13 cellular contexts compared by ENCODE assay signal in the genomic region with DNA sequence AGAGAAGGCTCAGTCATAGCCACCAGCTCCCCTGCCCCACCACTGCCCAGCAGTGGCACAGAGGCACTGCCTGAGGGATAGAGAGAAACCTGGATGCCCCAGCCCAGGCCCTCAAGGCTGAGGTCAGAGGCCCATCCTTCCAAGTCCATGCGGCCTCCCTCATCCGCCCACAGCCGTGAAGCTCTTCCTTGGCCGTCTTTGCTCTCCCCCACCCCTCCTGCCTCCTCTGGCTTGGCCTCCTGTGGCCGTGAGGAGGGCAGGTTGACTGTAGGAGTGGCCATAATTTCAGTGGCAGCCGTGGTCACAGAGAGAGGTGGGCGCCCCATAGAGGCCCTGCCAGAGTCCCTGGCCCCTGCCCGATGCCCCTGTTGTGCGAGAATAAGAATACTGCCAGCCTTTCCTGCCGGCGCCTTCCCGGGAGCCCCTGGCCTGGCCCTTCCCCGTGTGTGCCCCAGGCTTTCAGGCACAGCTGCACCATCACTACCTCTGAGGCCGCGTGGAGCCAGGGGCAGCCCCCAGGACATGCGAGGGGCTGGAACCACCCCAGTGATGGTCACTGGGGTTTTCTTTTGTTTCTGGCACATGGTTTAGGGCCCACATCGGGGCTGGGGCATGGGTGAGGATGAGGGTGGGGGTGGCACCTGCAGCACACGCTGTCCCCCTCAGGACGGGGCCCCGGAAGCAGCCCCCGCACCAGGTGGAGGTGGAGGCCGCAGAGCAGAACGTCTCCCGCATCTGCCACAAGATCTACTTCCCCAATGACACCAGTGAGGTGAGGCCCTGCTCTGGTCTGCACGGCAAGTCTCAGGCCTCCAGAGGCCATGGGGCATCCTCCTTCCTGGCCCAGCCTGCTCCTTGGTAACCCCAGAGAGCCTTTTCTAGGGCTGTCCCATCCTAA. TPM values are rescaled to one million over a fixed set of nuclear protein-coding genes. Genes with fewer than 3 reads are reported as not detected.
DNase-seq lines count a peak whose midpoint lies in the region; ATAC-seq lines count a peak whose summit lies in the region.
"Had no signal": no experiment of that assay in that cellular context is flagged by ENCODE, and none has a peak within 500 bp of the region (broad histone marks: within the 10 kb centered on the region; RNA-seq: fewer than 3 reads in every experiment).

No MANE protein-coding gene starts in this region.

- no peaks in the 10 kb centered on the region for H3K9me3 Mint-ChIP-seq in effector memory CD8-positive, alpha-beta T cell
- no peaks in the 10 kb centered on the region for H3K9me3 Mint-ChIP-seq in CD8-positive, alpha-beta memory T cell
- H3K9me3 Mint-ChIP-seq: natural killer cell had no signal

- peak overlapping the region; percentile 97 for H3K27ac ChIP-seq in BLaER1
- no peak overlapping the region for H3K27ac ChIP-seq in CD8-positive, alpha-beta memory T cell (ENCODE audit: low read depth, low read length)
- H3K27ac ChIP-seq: C4-2B had no signal

- peaks cover 2 to 4% of the 10 kb centered on the region in 2 donors for H3K4me1 Mint-ChIP-seq in effector memory CD8-positive, alpha-beta T cell (ENCODE audit: low read depth in 2 of 2)
- H3K4me1 Mint-ChIP-seq in CD8-positive, alpha-beta memory T cell, result peaks cover 0 to 19% (median 3%) of the 10 kb centered on the region in 3 donors

- H4K20me1 ChIP-seq in BLaER1, result no peaks in the 10 kb centered on the region

- H3K9ac ChIP-seq in BLaER1, result peak overlapping the region; percentile 73

- POLR2A ChIA-PET in CD8-positive, alpha-beta memory T cell (lab: Charles Lee), result no interaction called here

- peaks cover 4% of the 10 kb centered on the region for H3K36me3 Mint-ChIP-seq in effector memory CD8-positive, alpha-beta T cell (ENCODE audit: insufficient read depth)
- H3K36me3 Mint-ChIP-seq in CD8-positive, alpha-beta memory T cell, result no peaks in the 10 kb centered on the region
- H3K36me3 Mint-ChIP-seq: natural killer cell had no signal

- no peak overlapping the region for H3K4me3 Mint-ChIP-seq in effector memory CD8-positive, alpha-beta T cell
- no peak overlapping the region for H3K4me3 Mint-ChIP-seq in CD8-positive, alpha-beta memory T cell
- H3K4me3 Mint-ChIP-seq: natural killer cell had no signal

- H3K27me3 ChIP-seq in BLaER1, result no peaks in the 10 kb centered on the region
- no peaks in the 10 kb centered on the region for H3K27me3 ChIP-seq in CD8-positive, alpha-beta memory T cell (ENCODE audit: insufficient read depth, low read length, poor library complexity, severe bottlenecking)
- H3K27me3 ChIP-seq: dorsolateral prefrontal cortex had no signal

- CTCF ChIA-PET in CD8-positive, alpha-beta memory T cell (lab: Charles Lee), result no interaction called here

- no peak overlapping the region for H3K27ac Mint-ChIP-seq in effector memory CD8-positive, alpha-beta T cell
- H3K27ac Mint-ChIP-seq in CD8-positive, alpha-beta memory T cell, result no peak overlapping the region
- H3K27ac Mint-ChIP-seq: natural killer cell had no signal

- peak overlapping the region; percentile 13; the same call in 1 of the 2 replicates for H3K4me3 ChIP-seq in BLaER1
- H3K4me3 ChIP-seq in CD8-positive, alpha-beta memory T cell (ENCODE audit: low read length), result no peak overlapping the region
- H3K4me3 ChIP-seq: dorsolateral prefrontal cortex, thoracic aorta had no signal

- H3K27me3 Mint-ChIP-seq in effector memory CD8-positive, alpha-beta T cell, result peaks cover 0 to 9% of the 10 kb centered on the region in 2 donors
- no peaks in the 10 kb centered on the region for H3K27me3 Mint-ChIP-seq in CD8-positive, alpha-beta memory T cell

- H3K36me3 ChIP-seq in BLaER1, result no peaks in the 10 kb centered on the region
- no peaks in the 10 kb centered on the region for H3K36me3 ChIP-seq in CD8-positive, alpha-beta memory T cell (ENCODE audit: insufficient read depth, low read length)
- H3K36me3 ChIP-seq: thoracic aorta had no signal

- no peaks in the 10 kb centered on the region for H3K9me3 ChIP-seq in BLaER1
- H3K9me3 ChIP-seq in CD8-positive, alpha-beta memory T cell (ENCODE audit: low read length), result no peaks in the 10 kb centered on the region
- H3K9me3 ChIP-seq: thoracic aorta had no signal

- H3K4me2 ChIP-seq in BLaER1, result peak overlapping the region; percentile 99

- ATAC-seq in GM18511 (IDR thresholded peaks at IDR 0.05; ENCODE audit: unreplicated experiment) (peak; percentile 66), HG02981 (IDR thresholded peaks at IDR 0.05; ENCODE audit: unreplicated experiment) (peak; percentile 49)
- peak; percentile 44 for ATAC-seq in effector memory CD8-positive, alpha-beta T cell (replicated peaks)
- ATAC-seq: natural killer cell had no signal

- DNase-seq in effector memory CD8-positive, alpha-beta T cell, result no peak
- no peak for DNase-seq in AG08396 (ENCODE audit: low spot score)
- no peak for DNase-seq in NCI-H446 treated with DMSO at 0.1 percent for 48 hours (lab: John Stamatoyannopoulos, UW)
- no peak for DNase-seq in CD8-positive, alpha-beta memory T cell
- no peak for DNase-seq in NCI-H748 (lab: John Stamatoyannopoulos, UW; ENCODE audit: unreplicated experiment)
- DNase-seq: activated effector memory CD4-positive, alpha-beta T cell treated with anti-CD3 and anti-CD28 coated beads, Interleukin-2, amount 50 U/mL, for 16 hours; dorsolateral prefrontal cortex; natural killer cell had no signal

- H3K4me1 ChIP-seq in BLaER1, result peaks cover 99% of the 10 kb centered on the region
- peaks cover 39% of the 10 kb centered on the region for H3K4me1 ChIP-seq in CD8-positive, alpha-beta memory T cell (ENCODE audit: insufficient read depth, low read length)

RNA-seq across cellular contexts. Expression of a gene that starts 13.1 kb away (rescaled TPM):
- not detected for total RNA-seq in CD8-positive, alpha-beta memory T cell
- polyA plus RNA-seq in CD8-positive, alpha-beta memory T cell, result not detected
- total RNA-seq: natural killer cell, thoracic aorta had no signal

RNA-seq across cellular contexts. Expression of a gene that starts 42.5 kb away (rescaled TPM):
- total RNA-seq in CD8-positive, alpha-beta memory T cell, result 1 to 10 TPM; 5.9 to 6.1 TPM
- polyA plus RNA-seq in CD8-positive, alpha-beta memory T cell, result 3.1 TPM
